24 cellular contexts compared by ENCODE assay signal in the genomic region with DNA sequence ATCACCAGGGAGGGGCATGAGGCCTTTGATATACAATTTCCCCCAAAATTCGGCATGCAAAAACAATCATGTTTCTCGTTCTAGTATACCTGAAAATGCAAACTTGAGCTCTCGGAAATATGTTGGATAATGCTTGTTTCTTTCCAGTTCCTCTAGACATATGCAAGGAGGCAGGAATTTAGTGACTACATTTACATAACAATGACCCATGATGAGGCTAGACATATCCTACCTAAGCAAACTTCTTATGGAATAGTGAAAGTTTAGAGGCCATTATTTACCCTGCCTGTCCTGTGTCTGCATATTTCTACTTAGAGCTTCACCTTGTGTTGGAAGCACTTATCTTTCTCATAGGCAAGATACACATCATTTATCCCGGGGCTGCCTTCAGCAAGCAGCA.
"Had no signal": no experiment of that assay in that cellular context is flagged by ENCODE, and none has a peak within 500 bp of the region (broad histone marks: within the 10 kb centered on the region; RNA-seq: fewer than 3 reads in every experiment).

No MANE protein-coding gene starts in this region.

- DNase-seq: hypothalamus; islet precursor cell; left ventricle myocardium inferior; midbrain; mucosa of descending colon; naive thymus-derived CD4-positive, alpha-beta T cell; ovary; right lobe of liver; stimulated activated CD4-positive, alpha-beta T cell treated with anti-CD3 and anti-CD28 coated beads, Interleukin-1b, Interleukin-23, amount 100 ng/mL, for 48 hours; stimulated activated CD4-positive, alpha-beta T cell treated with anti-CD3 and anti-CD28 coated beads, Interleukin-2, amount 100 ng/mL, for 48 hours; stimulated activated CD4-positive, alpha-beta T cell treated with anti-CD3 and anti-CD28 coated beads, Interleukin-4, amount 100 ng/mL, for 4 hours; stimulated activated CD8-positive, alpha-beta memory T cell treated with anti-CD3 and anti-CD28 coated beads, Interleukin-4, amount 100 ng/mL, for 48 hours; stimulated activated naive CD4-positive, alpha-beta T cell treated with Interleukin-2 at 50 U/mL for 16 hours; stimulated activated naive CD8-positive, alpha-beta T cell treated with anti-CD3 and anti-CD28 coated beads, Interleukin-15, amount 100 ng/mL, for 72 hours; substantia nigra had no signal

- H3K27ac ChIP-seq: left ventricle myocardium inferior, ovary, right atrium auricular region, right lobe of liver, tibial nerve, vagina had no signal

- H3K27me3 Mint-ChIP-seq: naive thymus-derived CD4-positive, alpha-beta T cell; natural killer cell treated with Interleukin-12 subunit alpha and Interleukin-12 subunit beta and Interleukin-15 and Interleukin-18, amount 100 ng/mL, for 72 hours; progenitor cell of endocrine pancreas; stimulated activated memory B cell treated with anti-CD40 and anti-IgM and Interleukin-4, amounts not matched to agents 10 μg/mL and 1 μg/mL and 100 μg/mL, for 72 hours; type B pancreatic cell had no signal

- H3K36me3 Mint-ChIP-seq: naive thymus-derived CD4-positive, alpha-beta T cell; natural killer cell treated with Interleukin-12 subunit alpha and Interleukin-12 subunit beta and Interleukin-15 and Interleukin-18, amount 100 ng/mL, for 72 hours; stimulated activated memory B cell treated with anti-CD40 and anti-IgM and Interleukin-4, amounts not matched to agents 10 μg/mL and 1 μg/mL and 100 μg/mL, for 72 hours; type B pancreatic cell had no signal

- H3K9me3 Mint-ChIP-seq: stimulated activated naive CD8-positive, alpha-beta T cell treated with anti-CD3 and anti-CD28 coated beads, Interleukin-15, amount 100 ng/mL, for 72 hours had no signal

- H3K9me3 ChIP-seq: left ventricle myocardium inferior, mucosa of descending colon, ovary, right atrium auricular region, right lobe of liver, tibial nerve, vagina had no signal

- H3K27ac Mint-ChIP-seq: naive thymus-derived CD4-positive, alpha-beta T cell; natural killer cell treated with Interleukin-12 subunit alpha and Interleukin-12 subunit beta and Interleukin-15 and Interleukin-18, amount 100 ng/mL, for 72 hours; progenitor cell of endocrine pancreas; stimulated activated memory B cell treated with anti-CD40 and anti-IgM and Interleukin-4, amounts not matched to agents 10 μg/mL and 1 μg/mL and 100 μg/mL, for 72 hours; stimulated activated naive CD8-positive, alpha-beta T cell treated with anti-CD3 and anti-CD28 coated beads, Interleukin-15, amount 100 ng/mL, for 72 hours; type B pancreatic cell had no signal

- H3K36me3 ChIP-seq: left ventricle myocardium inferior, ovary, right atrium auricular region, right lobe of liver, tibial nerve, vagina had no signal

- H3K4me1 Mint-ChIP-seq: naive thymus-derived CD4-positive, alpha-beta T cell; stimulated activated memory B cell treated with anti-CD40 and anti-IgM and Interleukin-4, amounts not matched to agents 10 μg/mL and 1 μg/mL and 100 μg/mL, for 72 hours; stimulated activated naive CD8-positive, alpha-beta T cell treated with anti-CD3 and anti-CD28 coated beads, Interleukin-15, amount 100 ng/mL, for 72 hours had no signal

- H3K27me3 ChIP-seq: ovary, right atrium auricular region, right lobe of liver, tibial nerve, vagina had no signal

- H3K4me3 Mint-ChIP-seq: naive thymus-derived CD4-positive, alpha-beta T cell; natural killer cell treated with Interleukin-12 subunit alpha and Interleukin-12 subunit beta and Interleukin-15 and Interleukin-18, amount 100 ng/mL, for 72 hours; stimulated activated memory B cell treated with anti-CD40 and anti-IgM and Interleukin-4, amounts not matched to agents 10 μg/mL and 1 μg/mL and 100 μg/mL, for 72 hours; stimulated activated naive CD8-positive, alpha-beta T cell treated with anti-CD3 and anti-CD28 coated beads, Interleukin-15, amount 100 ng/mL, for 72 hours; type B pancreatic cell had no signal

- H3K4me1 ChIP-seq: left ventricle myocardium inferior, right atrium auricular region, tibial nerve, vagina had no signal

- H3K4me3 ChIP-seq: left ventricle myocardium inferior, lung, mucosa of descending colon, ovary, right atrium auricular region, right lobe of liver, smooth muscle cell, tibial nerve, vagina had no signal

- ATAC-seq: mucosa of descending colon; naive thymus-derived CD4-positive, alpha-beta T cell; natural killer cell treated with Interleukin-12 subunit alpha and Interleukin-12 subunit beta and Interleukin-15 and Interleukin-18, amount 100 ng/mL, for 72 hours; right lobe of liver; stimulated activated memory B cell treated with anti-CD40 and anti-IgM and Interleukin-4, amounts not matched to agents 10 μg/mL and 1 μg/mL and 100 μg/mL, for 72 hours; stimulated activated naive CD8-positive, alpha-beta T cell treated with anti-CD3 and anti-CD28 coated beads, Interleukin-15, amount 100 ng/mL, for 72 hours had no signal

- H3K4me2 ChIP-seq: smooth muscle cell had no signal
